Comparison of ENCODE assay signal across 9 cellular contexts in the genomic region with DNA sequence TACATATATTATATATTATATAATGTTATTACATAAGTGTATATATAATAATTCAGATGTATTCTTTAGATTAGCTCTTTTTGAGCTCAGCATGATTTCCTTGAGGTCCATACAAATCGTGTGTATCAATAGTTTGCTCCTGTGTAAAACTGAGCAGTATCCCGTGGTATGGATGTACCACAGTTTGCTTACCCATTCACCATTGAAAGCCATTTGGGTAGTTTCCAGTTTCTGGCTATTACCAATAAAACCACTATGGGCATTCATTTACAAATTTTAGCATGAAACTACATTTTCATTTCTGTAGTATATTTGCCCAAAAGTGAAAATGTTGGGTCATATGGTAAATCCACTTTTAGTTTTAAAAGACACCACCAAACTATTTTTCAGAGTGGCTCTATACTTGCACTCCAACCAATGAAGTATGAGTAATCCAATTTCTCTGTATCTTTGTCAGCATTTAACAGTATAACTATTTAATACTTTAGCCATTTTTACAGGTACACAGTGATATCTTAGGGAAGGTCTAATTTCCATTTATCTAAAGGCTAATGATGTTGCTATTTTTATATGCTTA.
"Had no signal": no experiment of that assay in that cellular context is flagged by ENCODE, and none has a peak within 500 bp of the region (broad histone marks: within the 10 kb centered on the region; RNA-seq: fewer than 3 reads in every experiment).

No MANE protein-coding gene starts in this region.

- H3K4me2 ChIP-seq: GM23338 had no signal

- H3K27ac Mint-ChIP-seq: GM23338, H9 had no signal

- H2AFZ ChIP-seq: GM23338 had no signal

- H3K9me3 Mint-ChIP-seq: GM23338, H9 had no signal

- H3K4me3 ChIP-seq: GM23338, K562 had no signal

- ATAC-seq: GM23338, K562 had no signal

- H3K4me1 Mint-ChIP-seq: GM23338, H9 had no signal

- DNase-seq: H9, HCEC 1CT, IMR-90, KG1 had no signal

- FAIRE-seq: H1, H54, HTR-8/SVneo, K562 had no signal

- H3K4me3 Mint-ChIP-seq: GM23338, H9 had no signal
